ENCODE assay signal across 27 cellular contexts in genomic region chr16:1670371-1670770, GRCh38.
"Had no signal": no experiment of that assay in that cellular context is flagged by ENCODE, and none has a peak within 500 bp of the region (broad histone marks: within the 10 kb centered on the region; RNA-seq: fewer than 3 reads in every experiment).

No MANE protein-coding gene starts in this region.

- H3K4me3 ChIP-seq: neural progenitor cell, pancreas, prostate gland, right lobe of liver, sigmoid colon, stomach, thoracic aorta, thyroid gland, tibial nerve, upper lobe of right lung, uterus had no signal

- H3K4me3 Mint-ChIP-seq: naive thymus-derived CD4-positive, alpha-beta T cell; natural killer cell; nephron; neural progenitor cell; stimulated activated effector memory CD8-positive, alpha-beta T cell treated with anti-CD3 and anti-CD28 coated beads, Interleukin-12 subunit alpha, Interleukin-12 subunit beta, amount 100 ng/mL, for 72 hours; stimulated activated naive B cell treated with anti-CD40 and anti-IgM and Interleukin-4, amounts not matched to agents 10 μg/mL and 1 μg/mL and 100 μg/mL, for 72 hours; stimulated activated naive CD8-positive, alpha-beta T cell treated with anti-CD3 and anti-CD28 coated beads, Interleukin-15, Interleukin-2, amounts not matched to agents 100 ng/mL and 50 ng/mL, for 24 hours; type B pancreatic cell had no signal

- H3K27me3 ChIP-seq: neural progenitor cell, pancreas, right lobe of liver, sigmoid colon, stomach, thyroid gland, tibial nerve, upper lobe of right lung, uterus had no signal

- H3K9me3 ChIP-seq: pancreas, prostate gland, right lobe of liver, sigmoid colon, stomach, thoracic aorta, thyroid gland, tibial nerve, upper lobe of right lung, uterus had no signal

- H3K27me3 Mint-ChIP-seq: naive thymus-derived CD4-positive, alpha-beta T cell; stimulated activated naive B cell treated with anti-CD40 and anti-IgM and Interleukin-4, amounts not matched to agents 10 μg/mL and 1 μg/mL and 100 μg/mL, for 72 hours; stimulated activated naive CD8-positive, alpha-beta T cell treated with anti-CD3 and anti-CD28 coated beads, Interleukin-15, Interleukin-2, amounts not matched to agents 100 ng/mL and 50 ng/mL, for 24 hours; type B pancreatic cell had no signal

- H3K9me3 Mint-ChIP-seq: naive thymus-derived CD4-positive, alpha-beta T cell; natural killer cell; nephron; neural progenitor cell; stimulated activated effector memory CD8-positive, alpha-beta T cell treated with anti-CD3 and anti-CD28 coated beads, Interleukin-12 subunit alpha, Interleukin-12 subunit beta, amount 100 ng/mL, for 72 hours; stimulated activated naive B cell treated with anti-CD40 and anti-IgM and Interleukin-4, amounts not matched to agents 10 μg/mL and 1 μg/mL and 100 μg/mL, for 72 hours; stimulated activated naive CD8-positive, alpha-beta T cell treated with anti-CD3 and anti-CD28 coated beads, Interleukin-15, Interleukin-2, amounts not matched to agents 100 ng/mL and 50 ng/mL, for 24 hours; type B pancreatic cell had no signal

- H3K36me3 ChIP-seq: neural progenitor cell, uterus had no signal

- H3K4me2 ChIP-seq: neural progenitor cell had no signal

- H3K27ac Mint-ChIP-seq: naive thymus-derived CD4-positive, alpha-beta T cell; natural killer cell; nephron; neural progenitor cell; stimulated activated naive CD8-positive, alpha-beta T cell treated with anti-CD3 and anti-CD28 coated beads, Interleukin-15, Interleukin-2, amounts not matched to agents 100 ng/mL and 50 ng/mL, for 24 hours; type B pancreatic cell had no signal

- H3K27ac ChIP-seq: neural progenitor cell, pancreas, prostate gland, right lobe of liver, sigmoid colon, stomach, thoracic aorta, thyroid gland, tibial nerve, upper lobe of right lung, uterus had no signal

- DNase-seq: naive thymus-derived CD4-positive, alpha-beta T cell; natural killer cell; occipital lobe; retina; right lobe of liver; sigmoid colon; small intestine; stimulated activated CD4-positive, alpha-beta T cell treated with anti-CD3 and anti-CD28 coated beads, Interleukin-15, amount 100 ng/mL, for 24 hours; stimulated activated CD4-positive, alpha-beta T cell treated with anti-CD3 and anti-CD28 coated beads, Interleukin-2, amount 100 ng/mL, for 24 hours; stimulated activated CD4-positive, alpha-beta T cell treated with anti-CD3 and anti-CD28 coated beads, Interleukin-2, amount 100 ng/mL, for 48 hours; stimulated activated CD4-positive, alpha-beta T cell treated with anti-CD3 and anti-CD28 coated beads, Interleukin-4, amount 100 ng/mL, for 24 hours; stimulated activated naive B cell treated with anti-CD40 and anti-IgM and Interleukin-4, amounts not matched to agents 10 μg/mL and 1 μg/mL and 100 μg/mL, for 72 hours; stimulated activated naive CD4-positive, alpha-beta T cell treated with Interleukin-2 at 50 U/mL for 16 hours; stomach; thyroid gland; upper lobe of right lung; uterus had no signal

- H3K4me1 ChIP-seq: neural progenitor cell, pancreas, prostate gland, right lobe of liver, sigmoid colon, stomach, thyroid gland, tibial nerve, upper lobe of right lung, uterus had no signal

- H2AFZ ChIP-seq: neural progenitor cell had no signal

- FAIRE-seq: pancreas, small intestine had no signal

- H3K4me1 Mint-ChIP-seq: naive thymus-derived CD4-positive, alpha-beta T cell; natural killer cell; nephron; neural progenitor cell; stimulated activated effector memory CD8-positive, alpha-beta T cell treated with anti-CD3 and anti-CD28 coated beads, Interleukin-12 subunit alpha, Interleukin-12 subunit beta, amount 100 ng/mL, for 72 hours; stimulated activated naive B cell treated with anti-CD40 and anti-IgM and Interleukin-4, amounts not matched to agents 10 μg/mL and 1 μg/mL and 100 μg/mL, for 72 hours had no signal

- ATAC-seq: naive thymus-derived CD4-positive, alpha-beta T cell; natural killer cell; pancreas; right cardiac atrium; right lobe of liver; stimulated activated effector memory CD8-positive, alpha-beta T cell treated with anti-CD3 and anti-CD28 coated beads, Interleukin-12 subunit alpha, Interleukin-12 subunit beta, amount 100 ng/mL, for 72 hours; stimulated activated naive B cell treated with anti-CD40 and anti-IgM and Interleukin-4, amounts not matched to agents 10 μg/mL and 1 μg/mL and 100 μg/mL, for 72 hours; upper lobe of right lung had no signal
